ENCODE assay signal across 8 cellular contexts in the genomic region with DNA sequence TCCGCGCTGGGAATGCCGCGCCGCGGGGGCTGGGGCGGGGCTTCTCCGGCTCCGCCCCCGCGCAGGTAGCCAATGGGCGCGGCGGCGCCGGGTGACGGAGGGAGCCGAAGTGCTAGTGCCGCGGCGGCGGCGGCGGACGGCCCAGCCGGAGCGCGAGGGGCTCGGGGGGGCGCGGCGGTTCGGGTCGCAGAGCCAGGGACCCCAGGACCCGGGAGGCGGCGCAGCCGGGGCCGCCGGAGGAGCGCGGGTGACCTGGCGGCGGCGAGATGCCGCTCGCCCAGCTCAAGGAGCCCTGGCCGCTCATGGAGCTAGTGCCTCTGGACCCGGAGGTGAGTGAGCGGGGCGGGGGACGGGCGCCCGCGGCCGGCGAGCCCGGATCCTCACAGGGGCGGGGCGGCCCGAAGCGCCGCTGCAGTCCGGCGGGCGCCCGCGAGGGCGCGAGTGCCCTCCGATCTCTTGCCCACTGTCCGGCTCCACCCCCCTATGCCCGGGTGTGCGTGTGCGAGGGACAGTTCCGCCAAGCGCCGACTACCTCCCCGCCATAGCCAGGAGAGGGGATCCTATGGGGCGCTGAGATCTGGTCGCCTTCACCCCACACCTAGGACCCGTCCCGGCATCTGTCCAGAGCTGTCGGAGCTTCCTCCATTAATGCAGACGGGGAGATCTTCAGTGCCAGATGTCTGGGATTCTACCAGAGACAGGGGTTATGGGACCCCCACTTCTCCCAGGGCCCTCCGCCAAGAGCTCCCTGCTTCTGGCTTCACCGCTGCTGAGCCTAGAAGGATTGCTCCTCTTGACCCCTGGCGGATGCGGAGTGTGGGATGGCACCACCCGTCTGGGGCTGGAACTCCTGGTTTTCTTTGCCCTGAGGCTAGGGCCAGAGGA. TPM values are rescaled to one million over a fixed set of nuclear protein-coding genes. Genes with fewer than 3 reads are reported as not detected.
DNase-seq lines count a peak whose midpoint lies in the region; ATAC-seq and TF ChIP-seq lines count a peak whose summit lies in the region.

A gene (plus strand): TSS at position 107 of the 885 bp plus-strand sequence. CDS start 160 bp downstream, at position 267.

- H3K9ac ChIP-seq in ES-I3 (ENCODE audit: low read depth, low read length): peak within 1 kb of the TSS; percentile 68
- peak within 1 kb of the TSS; percentile 78 for H3K9ac ChIP-seq in SU-DHL-6 (ENCODE audit: low read length)

- ATAC-seq in GM21723 (IDR thresholded peaks at IDR 0.05; ENCODE audit: unreplicated experiment) (peak; percentile 79), left cardiac atrium (peak; percentile 80 to 88), aorta (ENCODE audit: low FRiP score) (peak; percentile 62)

- H3K4me1 ChIP-seq in ES-I3 (ENCODE audit: insufficient read depth, low read length) (peaks cover 10% of the 10 kb centered on the region; the same call in 1 of the 2 replicates), aorta (ENCODE audit: control insufficient read depth in 1 of 2, insufficient read depth in 2 of 2, low read length in 2 of 2) (no peaks in the 10 kb centered on the region)

- H3K27ac ChIP-seq in KOPT-K1 (ENCODE audit: low read depth, low read length, poor library complexity, severe bottlenecking): peak within 1 kb of the TSS; percentile 55
- H3K27ac ChIP-seq in SU-DHL-6 (ENCODE audit: low read depth, low read length): no peak within 1 kb of the TSS
- no peak within 1 kb of the TSS for H3K27ac ChIP-seq in adipose tissue (ENCODE audit: low read depth, low read length)
- no peak within 1 kb of the TSS for H3K27ac ChIP-seq in aorta (ENCODE audit: low read depth in 1 of 2, low read length in 2 of 2)

- WGBS in adipose tissue, 3 donors: 2% methylated on average over 61 to 90 of the region's 90 CpGs
- WGBS in aorta, 2 donors: 4 to 9% methylated on average over 30 to 90 of the region's 90 CpGs

- no peaks in the 10 kb centered on the region for H3K36me3 ChIP-seq in ES-I3 (ENCODE audit: insufficient read depth, low read length)
- H3K36me3 ChIP-seq in KOPT-K1 (ENCODE audit: insufficient read depth, low read length): no peaks in the 10 kb centered on the region
- no peaks in the 10 kb centered on the region for H3K36me3 ChIP-seq in SU-DHL-6 (ENCODE audit: low read length)
- no peaks in the 10 kb centered on the region for H3K36me3 ChIP-seq in aorta (ENCODE audit: control insufficient read depth in 1 of 2, insufficient read depth in 2 of 2, low read length in 1 of 2)

- intact Hi-C loops in left cardiac atrium (cut with DNase I) (no loop called here), posterior cingulate gyrus (cut with DNase I) (loop anchor here (10.0 kb wide), 1 partner anchor 65 kb away; no protein-coding TSS in a partner anchor), aorta (cut with DNase I) (no loop called here)

- H2AFZ ChIP-seq in SU-DHL-6 (ENCODE audit: low read depth, low read length, severe bottlenecking): peak within 1 kb of the TSS; percentile 97

- H3K9me3 ChIP-seq in ES-I3 (ENCODE audit: control insufficient read depth, insufficient read depth, low read length) (no peaks in the 10 kb centered on the region), KOPT-K1 (ENCODE audit: insufficient read depth, low read length, poor library complexity, severe bottlenecking) (no peaks in the 10 kb centered on the region), SU-DHL-6 (ENCODE audit: insufficient read depth, low read length) (no peaks in the 10 kb centered on the region), aorta (ENCODE audit: control insufficient read depth, low read length) (no peaks in the 10 kb centered on the region)

- peak; percentile 67 for DNase-seq in left cardiac atrium
- peak; percentile 40 to 97 (median 75) for DNase-seq in posterior cingulate gyrus
- DNase-seq in aorta: peak; percentile 62 to 85

- H3F3A ChIP-seq in SU-DHL-6 (ENCODE audit: insufficient read depth): no peaks in the 10 kb centered on the region

- peak within 1 kb of the TSS; percentile 84 for H3K4me3 ChIP-seq in SU-DHL-6 (ENCODE audit: insufficient read depth, low read length, poor library complexity, severe bottlenecking)
- peak within 1 kb of the TSS; percentile 39 to 68 for H3K4me3 ChIP-seq in aorta (ENCODE audit: low read length in 2 of 2)

- no peaks in the 10 kb centered on the region for H3K27me3 ChIP-seq in SU-DHL-6 (ENCODE audit: low read length)
- no peaks in the 10 kb centered on the region for H3K27me3 ChIP-seq in aorta (ENCODE audit: control insufficient read depth in 1 of 2, insufficient read depth in 2 of 2, low read length in 1 of 2)

- no peaks in the 10 kb centered on the region for H4K20me1 ChIP-seq in SU-DHL-6 (ENCODE audit: low read depth, low read length)

- TF ChIP-seq CTCF in SU-DHL-6 (IDR thresholded peaks at IDR 0.05; ENCODE audit: insufficient read depth, low read length, poor library complexity, severe bottlenecking): no peak

- no peaks in the 10 kb centered on the region; the same call in 1 of the 2 replicates for H3K79me2 ChIP-seq in SU-DHL-6 (ENCODE audit: insufficient read depth, low read length)

- H3K4me2 ChIP-seq in SU-DHL-6 (ENCODE audit: low read depth, low read length, poor library complexity, severe bottlenecking): peak within 1 kb of the TSS; percentile 85

- H3K9me2 ChIP-seq in SU-DHL-6 (replicated peaks; ENCODE audit: insufficient read depth, low read length): no peaks in the 10 kb centered on the region

RNA-seq across cellular contexts. Expression of the gene that starts here (rescaled TPM):
- polyA plus RNA-seq in adipose tissue (10 to 100 TPM in 2 of 3 donors, 1 to 10 TPM in 1; 8.9 to 13.9 (median 13.3) TPM), aorta (10 to 100 TPM in 1 of 2 donors, under 1 TPM in 1; 0.87 to 21.4 TPM)
- total RNA-seq in left cardiac atrium (1 to 10 TPM; 7.4 to 9.3 TPM), aorta (10 to 100 TPM; 12.0 to 21.0 TPM)
